1 cellular context compared by ENCODE assay signal in genomic region chr11:65711785-65712632, GRCh38.
A peak's percentile ranks its signal among the peaks of the same experiment; 100 is the strongest.
TF ChIP-seq lines count a peak whose summit lies in the region.

Gene KAT5, plus strand, starts transcription at chr11:65712252. Its CDS starts 16 bp downstream, at chr11:65712268.

TF ChIP-seq in H1, 55 proteins besides CTCF, POLR2A, EP300 and RAD21 (continued from another document):
- no peak for TF ChIP-seq CTBP2 (IDR thresholded peaks at IDR 0.05; ENCODE audit: borderline replicate concordance, insufficient read depth, insufficient read length, low read length)
- no peak; the same call in 1 of the 2 replicates for TF ChIP-seq ATF2 (IDR thresholded peaks at IDR 0.05; ENCODE audit: low read length)
- no peak for TF ChIP-seq SIRT6 (IDR thresholded peaks at IDR 0.05; ENCODE audit: low read length)
- no peak for TF ChIP-seq CBX5 (IDR thresholded peaks at IDR 0.05; ENCODE audit: low read depth, low read length)
- peak; percentile 55 for TF ChIP-seq NANOG (IDR thresholded peaks at IDR 0.05; ENCODE audit: insufficient read depth, low read depth, low read length, poor library complexity, severe bottlenecking)
- peak; percentile 79 for TF ChIP-seq SAP30 (IDR thresholded peaks at IDR 0.05; ENCODE audit: insufficient read depth, insufficient replicate concordance, low read length)
- TF ChIP-seq SRF (IDR thresholded peaks at IDR 0.05; ENCODE audit: low read depth, low read length), result peak; percentile 83
- TF ChIP-seq RXRA (IDR thresholded peaks at IDR 0.05; ENCODE audit: insufficient read depth, low read depth, low read length), result no peak
- no peak for TF ChIP-seq EZH2 (IDR thresholded peaks at IDR 0.05; ENCODE audit: low read depth, low read length, severe bottlenecking)
- 0 out of 2 replicates have a peak, but pooled peaks have one; percentile 44 for TF ChIP-seq EGR1 (IDR thresholded peaks at IDR 0.05; ENCODE audit: borderline replicate concordance, low read depth, low read length)
- TF ChIP-seq ATF3 (IDR thresholded peaks at IDR 0.05; ENCODE audit: insufficient read depth, low read depth, low read length), result peak; percentile 100
- TF ChIP-seq POU5F1 (IDR thresholded peaks at IDR 0.05; ENCODE audit: low read depth, low read length), result no peak
- no peak for TF ChIP-seq JUN (IDR thresholded peaks at IDR 0.05; ENCODE audit: low read depth, low read length)
- TF ChIP-seq TBP (IDR thresholded peaks at IDR 0.05; ENCODE audit: low read depth, low read length), result peak; percentile 73
- peak; percentile 63; the same call in 1 of the 2 replicates for TF ChIP-seq GTF2F1 (IDR thresholded peaks at IDR 0.05; ENCODE audit: borderline replicate concordance, low read depth, low read length)
- TF ChIP-seq HDAC2 (IDR thresholded peaks at IDR 0.05; ENCODE audit: borderline replicate concordance in 1 of 2, low read depth in 2 of 2, low read length in 2 of 2), result peak in 1 of 2 experiments; percentile 42; a peak in 1 of 4 replicates
- TF ChIP-seq E2F6 (IDR thresholded peaks at IDR 0.05), result peak; percentile 97
- peak; percentile 96 for TF ChIP-seq GABPA (IDR thresholded peaks at IDR 0.05; ENCODE audit: borderline replicate concordance, insufficient read depth, low read length)
- TF ChIP-seq RBBP5 (IDR thresholded peaks at IDR 0.05; ENCODE audit: borderline replicate concordance, low read depth, low read length), result no peak; the same call in 1 of the 2 replicates
- no peak for TF ChIP-seq HDAC6 (IDR thresholded peaks at IDR 0.05; ENCODE audit: low read depth, low read length)
- TF ChIP-seq SIN3A (conservative IDR thresholded peaks at IDR 0.05 in 1 of 2, IDR thresholded peaks at IDR 0.05 in 1 of 2; ENCODE audit: low read depth in 1 of 2, low read length in 2 of 2), result peak; percentile 89 to 97; a peak in 3 of 4 replicates
- TF ChIP-seq ZNF274 (IDR thresholded peaks at IDR 0.05; ENCODE audit: borderline replicate concordance, extremely low read depth, low read length), result no peak
- peak; percentile 98 for TF ChIP-seq MAX (IDR thresholded peaks at IDR 0.05)
- TF ChIP-seq SP2 (IDR thresholded peaks at IDR 0.05; ENCODE audit: low read length), result no peak; the same call in 1 of the 2 replicates
- TF ChIP-seq SP4 (IDR thresholded peaks at IDR 0.05; ENCODE audit: low read length), result peak; percentile 98
- TF ChIP-seq USF2 (IDR thresholded peaks at IDR 0.05; ENCODE audit: low read length), result peak; percentile 100
- TF ChIP-seq SUZ12 (IDR thresholded peaks at IDR 0.05; ENCODE audit: low read length), result no peak
- TF ChIP-seq RNF2 (IDR thresholded peaks at IDR 0.05; ENCODE audit: borderline replicate concordance, low read depth, low read length, missing control alignments, poor library complexity, severe bottlenecking), result no peak
- peak; percentile 51; the same call in 1 of the 2 replicates for TF ChIP-seq CHD2 (IDR thresholded peaks at IDR 0.05; ENCODE audit: low read length)
- peak; percentile 94 for TF ChIP-seq CREB1 (IDR thresholded peaks at IDR 0.05)
- TF ChIP-seq PHF8 (conservative IDR thresholded peaks at IDR 0.05; ENCODE audit: low read depth, low read length), result peak; percentile 99
- TF ChIP-seq SIX5 (IDR thresholded peaks at IDR 0.05; ENCODE audit: low read depth, low read length), result no peak
- peak; percentile 31; the same call in 1 of the 2 replicates for TF ChIP-seq CEBPB (IDR thresholded peaks at IDR 0.05; ENCODE audit: low read depth, low read length)
- no peak for TF ChIP-seq TCF12 (IDR thresholded peaks at IDR 0.05; ENCODE audit: low read depth, low read length)
- no peak for TF ChIP-seq CHD7 (IDR thresholded peaks at IDR 0.05; ENCODE audit: insufficient replicate concordance, low read length)
- no peak for TF ChIP-seq TEAD4 (IDR thresholded peaks at IDR 0.05; ENCODE audit: low read depth, low read length)
- no peak for TF ChIP-seq FOSL1 (IDR thresholded peaks at IDR 0.05; ENCODE audit: insufficient read depth, low read depth, low read length)
- peak; percentile 94 for TF ChIP-seq YY1 (IDR thresholded peaks at IDR 0.05; ENCODE audit: low read depth, low read length)
- 0 out of 2 replicates have a peak, but pooled peaks have one; percentile 41 for TF ChIP-seq SP1 (IDR thresholded peaks at IDR 0.05; ENCODE audit: low read depth, low read length)
- peak; percentile 87 for TF ChIP-seq ASH2L (IDR thresholded peaks at IDR 0.05; ENCODE audit: low read length)
- TF ChIP-seq POLR2AphosphoS5 (IDR thresholded peaks at IDR 0.05; ENCODE audit: low read depth, low read length), result peak; percentile 78
- TF ChIP-seq TAF7 (optimal IDR thresholded peaks at IDR 0.05; ENCODE audit: borderline replicate concordance, low read depth, low read length), result peak; percentile 58
- TF ChIP-seq NRF1 (IDR thresholded peaks at IDR 0.05; ENCODE audit: low read depth, low read length), result no peak
- peak; percentile 77 for TF ChIP-seq KDM5A (IDR thresholded peaks at IDR 0.05; ENCODE audit: low read length)
- TF ChIP-seq KDM4A (IDR thresholded peaks at IDR 0.05; ENCODE audit: low read depth, low read length, severe bottlenecking), result peak; percentile 98
- no peak for TF ChIP-seq RFX5 (IDR thresholded peaks at IDR 0.05; ENCODE audit: borderline replicate concordance, low read depth, low read length)
- TF ChIP-seq MAFK (IDR thresholded peaks at IDR 0.05; ENCODE audit: low read depth, low read length), result no peak
- TF ChIP-seq CBX8 (IDR thresholded peaks at IDR 0.05; ENCODE audit: borderline replicate concordance, low read depth, low read length), result no peak
- no peak for TF ChIP-seq KDM1A (IDR thresholded peaks at IDR 0.05; ENCODE audit: borderline replicate concordance, low read length)
- TF ChIP-seq BCL11A (IDR thresholded peaks at IDR 0.05; ENCODE audit: low read depth in 2 of 2, low read length in 2 of 2), result no peak
- peak; percentile 54; the same call in 1 of the 2 replicates for TF ChIP-seq BRCA1 (IDR thresholded peaks at IDR 0.05; ENCODE audit: low read depth, low read length)
- TF ChIP-seq CHD1 (IDR thresholded peaks at IDR 0.05; ENCODE audit: low read depth, low read length), result no peak
TF ChIP-seq in H1: peak in this region for 28.
